Comparison of ENCODE assay signal across 23 cellular contexts in the genomic region with DNA sequence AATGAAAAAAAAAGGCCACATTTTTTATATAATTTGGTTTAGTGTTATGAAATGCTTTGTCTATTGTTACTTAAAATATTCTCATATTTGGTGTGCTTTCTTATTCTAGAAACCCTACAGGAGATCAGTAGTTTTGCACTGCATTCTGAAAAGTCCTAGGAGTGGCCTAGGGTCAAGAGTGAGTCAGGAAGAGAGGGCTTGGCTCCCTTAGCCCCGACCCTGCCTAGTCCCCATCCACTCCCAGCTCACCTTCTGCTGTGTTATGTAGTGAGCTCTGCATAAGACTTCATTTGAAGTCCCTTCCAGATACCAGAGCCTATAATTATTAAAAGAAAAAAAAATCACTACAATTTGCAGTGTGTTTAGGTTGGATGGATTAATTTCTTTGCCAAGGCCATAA.
"Had no signal": no experiment of that assay in that cellular context is flagged by ENCODE, and none has a peak within 500 bp of the region (broad histone marks: within the 10 kb centered on the region; RNA-seq: fewer than 3 reads in every experiment).

No MANE protein-coding gene starts in this region.

- H3K4me1 ChIP-seq: Peyer's patch, SJSA1 had no signal

- DNase-seq: KBM-7; MV-4-11; NCI-H1048; NCI-H1105; NCI-H1417; NCI-H1436 treated with DMSO at 0.1 percent for 48 hours; NCI-H1694; NCI-H187 treated with DMSO at 0.1 percent for 48 hours; NCI-H2029 treated with DMSO at 0.1 percent for 48 hours; NCI-H2171 treated with DMSO at 0.1 percent for 48 hours; NCI-H345; NCI-H446 treated with DMSO at 0.1 percent for 48 hours; NCI-H510A treated with DMSO at 0.1 percent for 48 hours; NCI-H526; NCI-H748 treated with DMSO at 0.1 percent for 48 hours; NK-92 treated with Interleukin-12 subunit alpha and Interleukin-12 subunit beta, amount 100 ng/mL, for 24 hours; PC-9; Peyer's patch; Right ventricle myocardium superior; SIG-M5; T-helper 1 cell had no signal

- H3K27me3 ChIP-seq: Peyer's patch, SJSA1 had no signal

- H3K4me3 ChIP-seq: PC-9, Peyer's patch, SJSA1, SK-N-MC had no signal

- H3K27ac ChIP-seq: PC-9, Peyer's patch, SJSA1, SK-N-MC had no signal

- H3K36me3 ChIP-seq: Peyer's patch, SJSA1 had no signal

- H3K9me3 ChIP-seq: Peyer's patch, SJSA1 had no signal
